In the genomic region with DNA sequence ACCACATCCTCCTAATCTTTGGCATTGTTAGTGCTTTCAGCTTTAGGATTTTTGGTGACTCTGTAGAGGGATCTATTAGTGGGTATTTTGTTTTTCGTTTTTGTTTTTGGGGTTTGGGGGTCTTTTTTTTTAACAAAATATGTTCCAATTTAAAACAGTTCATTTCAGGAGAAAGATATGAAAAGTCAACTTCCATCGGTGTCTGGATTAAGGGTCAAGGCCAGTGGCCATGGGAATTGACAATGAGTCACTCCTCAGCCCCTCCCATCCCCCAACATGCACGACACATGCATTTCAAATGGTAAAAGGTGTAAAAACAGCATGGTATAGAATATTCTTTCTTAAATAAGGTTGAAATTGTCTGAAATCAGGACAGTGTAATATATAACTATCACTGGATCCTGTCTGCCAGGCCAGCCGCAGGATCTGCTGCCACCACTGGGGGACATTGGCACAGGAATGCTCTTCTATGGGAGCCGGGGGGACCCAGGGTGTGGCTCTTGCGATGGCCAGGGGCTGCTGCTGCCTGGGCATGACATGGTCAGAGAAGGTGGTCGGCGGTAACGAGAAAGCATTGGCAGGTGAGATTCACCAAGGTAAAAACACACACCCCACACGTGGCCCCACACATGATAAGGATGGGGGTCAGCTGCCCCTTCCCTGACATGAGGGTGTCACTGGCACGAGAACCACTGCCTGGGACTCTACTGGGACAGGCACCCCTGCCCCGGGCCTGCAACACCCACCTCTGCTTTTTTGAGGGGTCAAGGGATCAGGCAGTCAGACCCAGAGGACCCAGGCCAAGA, we compare ENCODE assay signal across 1 cellular context.
A peak's percentile ranks its signal among the peaks of the same experiment; 100 is the strongest.
TF ChIP-seq lines count a peak whose summit lies in the region.

No MANE protein-coding gene starts in this region.

TF ChIP-seq in HepG2, 621 proteins besides CTCF, POLR2A, EP300 and RAD21 (continued from another document):
- TF ChIP-seq AHDC1 (CRISPR knock-in tag; IDR thresholded peaks at IDR 0.05; ENCODE audit: borderline replicate concordance): peak; percentile 79; the same call in 1 of the 2 replicates
- TF ChIP-seq, protein P1, sequence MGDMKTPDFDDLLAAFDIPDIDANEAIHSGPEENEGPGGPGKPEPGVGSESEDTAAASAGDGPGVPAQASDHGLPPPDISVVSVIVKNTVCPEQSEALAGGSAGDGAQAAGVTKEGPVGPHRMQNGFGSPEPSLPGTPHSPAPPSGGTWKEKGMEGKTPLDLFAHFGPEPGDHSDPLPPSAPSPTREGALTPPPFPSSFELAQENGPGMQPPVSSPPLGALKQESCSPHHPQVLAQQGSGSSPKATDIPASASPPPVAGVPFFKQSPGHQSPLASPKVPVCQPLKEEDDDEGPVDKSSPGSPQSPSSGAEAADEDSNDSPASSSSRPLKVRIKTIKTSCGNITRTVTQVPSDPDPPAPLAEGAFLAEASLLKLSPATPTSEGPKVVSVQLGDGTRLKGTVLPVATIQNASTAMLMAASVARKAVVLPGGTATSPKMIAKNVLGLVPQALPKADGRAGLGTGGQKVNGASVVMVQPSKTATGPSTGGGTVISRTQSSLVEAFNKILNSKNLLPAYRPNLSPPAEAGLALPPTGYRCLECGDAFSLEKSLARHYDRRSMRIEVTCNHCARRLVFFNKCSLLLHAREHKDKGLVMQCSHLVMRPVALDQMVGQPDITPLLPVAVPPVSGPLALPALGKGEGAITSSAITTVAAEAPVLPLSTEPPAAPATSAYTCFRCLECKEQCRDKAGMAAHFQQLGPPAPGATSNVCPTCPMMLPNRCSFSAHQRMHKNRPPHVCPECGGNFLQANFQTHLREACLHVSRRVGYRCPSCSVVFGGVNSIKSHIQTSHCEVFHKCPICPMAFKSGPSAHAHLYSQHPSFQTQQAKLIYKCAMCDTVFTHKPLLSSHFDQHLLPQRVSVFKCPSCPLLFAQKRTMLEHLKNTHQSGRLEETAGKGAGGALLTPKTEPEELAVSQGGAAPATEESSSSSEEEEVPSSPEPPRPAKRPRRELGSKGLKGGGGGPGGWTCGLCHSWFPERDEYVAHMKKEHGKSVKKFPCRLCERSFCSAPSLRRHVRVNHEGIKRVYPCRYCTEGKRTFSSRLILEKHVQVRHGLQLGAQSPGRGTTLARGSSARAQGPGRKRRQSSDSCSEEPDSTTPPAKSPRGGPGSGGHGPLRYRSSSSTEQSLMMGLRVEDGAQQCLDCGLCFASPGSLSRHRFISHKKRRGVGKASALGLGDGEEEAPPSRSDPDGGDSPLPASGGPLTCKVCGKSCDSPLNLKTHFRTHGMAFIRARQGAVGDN (CRISPR knock-in tag; IDR thresholded peaks at IDR 0.05): peak; percentile 67
- peak; percentile 93 for TF ChIP-seq JUN (CRISPR knock-in tag; IDR thresholded peaks at IDR 0.05)
- TF ChIP-seq MTF2 (CRISPR knock-in tag; IDR thresholded peaks at IDR 0.05; ENCODE audit: borderline replicate concordance): no peak
- TF ChIP-seq TBX3 (IDR thresholded peaks at IDR 0.05; ENCODE audit: borderline replicate concordance): peak; percentile 36; the same call in 1 of the 2 replicates
- no peak for TF ChIP-seq ARNT (IDR thresholded peaks at IDR 0.05)
- TF ChIP-seq HOXA3 (CRISPR knock-in tag; IDR thresholded peaks at IDR 0.05): peak; percentile 30; the same call in 1 of the 2 replicates
- TF ChIP-seq ZSCAN25 (CRISPR knock-in tag; IDR thresholded peaks at IDR 0.05): no peak
- peak; percentile 43; the same call in 1 of the 2 replicates for TF ChIP-seq RXRA (CRISPR knock-in tag; IDR thresholded peaks at IDR 0.05)
- no peak for TF ChIP-seq SAFB2 (CRISPR knock-in tag; IDR thresholded peaks at IDR 0.05; ENCODE audit: borderline replicate concordance, low read depth)
- TF ChIP-seq HMG20B (CRISPR knock-in tag; conservative IDR thresholded peaks at IDR 0.05): no peak
- TF ChIP-seq SP4 (CRISPR knock-in tag; IDR thresholded peaks at IDR 0.05): no peak
- no peak for TF ChIP-seq ZNF790 (CRISPR knock-in tag; IDR thresholded peaks at IDR 0.05; ENCODE audit: borderline replicate concordance)
- peak; percentile 65 for TF ChIP-seq FOXA3 (CRISPR knock-in tag; IDR thresholded peaks at IDR 0.05)
- TF ChIP-seq ZSCAN31 (CRISPR knock-in tag; IDR thresholded peaks at IDR 0.05; ENCODE audit: low read depth): no peak
- TF ChIP-seq, protein P2, sequence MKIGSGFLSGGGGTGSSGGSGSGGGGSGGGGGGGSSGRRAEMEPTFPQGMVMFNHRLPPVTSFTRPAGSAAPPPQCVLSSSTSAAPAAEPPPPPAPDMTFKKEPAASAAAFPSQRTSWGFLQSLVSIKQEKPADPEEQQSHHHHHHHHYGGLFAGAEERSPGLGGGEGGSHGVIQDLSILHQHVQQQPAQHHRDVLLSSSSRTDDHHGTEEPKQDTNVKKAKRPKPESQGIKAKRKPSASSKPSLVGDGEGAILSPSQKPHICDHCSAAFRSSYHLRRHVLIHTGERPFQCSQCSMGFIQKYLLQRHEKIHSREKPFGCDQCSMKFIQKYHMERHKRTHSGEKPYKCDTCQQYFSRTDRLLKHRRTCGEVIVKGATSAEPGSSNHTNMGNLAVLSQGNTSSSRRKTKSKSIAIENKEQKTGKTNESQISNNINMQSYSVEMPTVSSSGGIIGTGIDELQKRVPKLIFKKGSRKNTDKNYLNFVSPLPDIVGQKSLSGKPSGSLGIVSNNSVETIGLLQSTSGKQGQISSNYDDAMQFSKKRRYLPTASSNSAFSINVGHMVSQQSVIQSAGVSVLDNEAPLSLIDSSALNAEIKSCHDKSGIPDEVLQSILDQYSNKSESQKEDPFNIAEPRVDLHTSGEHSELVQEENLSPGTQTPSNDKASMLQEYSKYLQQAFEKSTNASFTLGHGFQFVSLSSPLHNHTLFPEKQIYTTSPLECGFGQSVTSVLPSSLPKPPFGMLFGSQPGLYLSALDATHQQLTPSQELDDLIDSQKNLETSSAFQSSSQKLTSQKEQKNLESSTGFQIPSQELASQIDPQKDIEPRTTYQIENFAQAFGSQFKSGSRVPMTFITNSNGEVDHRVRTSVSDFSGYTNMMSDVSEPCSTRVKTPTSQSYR (CRISPR knock-in tag; IDR thresholded peaks at IDR 0.05; ENCODE audit: borderline replicate concordance): peak; percentile 95
- TF ChIP-seq HOXD1 (CRISPR knock-in tag; IDR thresholded peaks at IDR 0.05): no peak
- peak; percentile 52 for TF ChIP-seq SKI (IDR thresholded peaks at IDR 0.05; ENCODE audit: partially characterized antibody)
- no peak for TF ChIP-seq RFX5 (IDR thresholded peaks at IDR 0.05; ENCODE audit: low read depth, low read length)
- TF ChIP-seq FOXP1 (IDR thresholded peaks at IDR 0.05): no peak
- peak; percentile 44; the same call in 1 of the 2 replicates for TF ChIP-seq FOXP1 (CRISPR knock-in tag; IDR thresholded peaks at IDR 0.05)
- TF ChIP-seq FOXK1 (CRISPR knock-in tag; IDR thresholded peaks at IDR 0.05; ENCODE audit: borderline replicate concordance, low read depth): no peak
- peak; percentile 90 for TF ChIP-seq SP5 (CRISPR knock-in tag; IDR thresholded peaks at IDR 0.05; ENCODE audit: borderline replicate concordance, low read depth)
- no peak for TF ChIP-seq ATF7-NPFF (CRISPR knock-in tag; IDR thresholded peaks at IDR 0.05; ENCODE audit: low read depth)
- no peak for TF ChIP-seq TRIM24 (CRISPR knock-in tag; IDR thresholded peaks at IDR 0.05)
- no peak for TF ChIP-seq RFX3 (CRISPR knock-in tag; IDR thresholded peaks at IDR 0.05)
- TF ChIP-seq CHD2 (IDR thresholded peaks at IDR 0.05; ENCODE audit: low read depth, low read length): peak; percentile 51; the same call in 1 of the 2 replicates
